Comparison of ENCODE assay signal across 7 cellular contexts in genomic region chr1:43171312-43171875, GRCh38. TPM values are rescaled to one million over a fixed set of nuclear protein-coding genes. Genes with fewer than 3 reads are reported as not detected.
DNase-seq lines count a peak whose midpoint lies in the region; ATAC-seq and TF ChIP-seq lines count a peak whose summit lies in the region.

No MANE protein-coding gene starts in this region.

- H3K9me3 Mint-ChIP-seq in GM23338 = no peaks in the 10 kb centered on the region; the same call in 1 of the 3 replicates

- peaks cover 2% of the 10 kb centered on the region; the same call in 1 of the 2 replicates for H4K20me1 ChIP-seq in GM23338 (replicated peaks; ENCODE audit: insufficient read depth)

- H3K9me3 ChIP-seq in Panc1 (ENCODE audit: control insufficient read depth, insufficient read depth, low read depth, low read length) (no peaks in the 10 kb centered on the region), esophagus squamous epithelium (no peaks in the 10 kb centered on the region)

- no peak for DNase-seq in GM23338 (ENCODE audit: low spot score)
- no peak for DNase-seq in Panc1 (ENCODE audit: low read depth, low spot score)
- DNase-seq in esophagus squamous epithelium (lab: John Stamatoyannopoulos, UW) = no peak
- peak; percentile 2 for DNase-seq in pons (ENCODE audit: low spot score)
- no peak for DNase-seq in SIG-M5 treated with dmso at 0.1 percent for 504 hours (lab: John Stamatoyannopoulos, UW; ENCODE audit: unreplicated experiment)
- DNase-seq in NK-92 treated with Interleukin-12 subunit alpha and Interleukin-12 subunit beta, amount 100 ng/mL, for 24 hours (lab: John Stamatoyannopoulos, UW) = no peak

- H3K27me3 ChIP-seq in GM23338 (ENCODE audit: insufficient read depth) (peaks cover 12% of the 10 kb centered on the region; the same call in 1 of the 2 replicates), Panc1 (ENCODE audit: control insufficient read depth, insufficient read depth, low read length) (no peaks in the 10 kb centered on the region), esophagus squamous epithelium (peaks cover 0 to 19% (median 0%) of the 10 kb centered on the region in 4 donors)

- peak overlapping the region; percentile 96 for H3K4me3 Mint-ChIP-seq in GM23338

- ATAC-seq in GM23338 (peak; percentile 49), Panc1 (no peak), HG02763 (IDR thresholded peaks at IDR 0.05; ENCODE audit: unreplicated experiment) (no peak)

- TF ChIP-seq POLR2A in esophagus squamous epithelium (IDR thresholded peaks at IDR 0.05) = no peak

- H3K4me3 ChIP-seq in GM23338 = peak overlapping the region; percentile 97
- H3K4me3 ChIP-seq in Panc1 (ENCODE audit: low read depth in 2 of 2, low read length in 2 of 2) = peak overlapping the region; percentile 91 to 94
- peak overlapping the region; percentile 84 to 96 (median 90) for H3K4me3 ChIP-seq in esophagus squamous epithelium

- in situ Hi-C loops in Panc1 (cut with HindIII; ENCODE audit: low pct_unique_long_range_greater_than_20kb, low sequenced_read_pairs) = no loop called here

- H3K9me2 ChIP-seq in GM23338 (ENCODE audit: insufficient read depth) = no peaks in the 10 kb centered on the region

- CTCF ChIA-PET in Panc1 (lab: Charles Lee) = interaction anchor here (0.7 to 1.2 kb wide), 2 partner anchors 56 to 98 kb away, joined by 3 to 4 read pairs; no protein-coding TSS in a partner anchor

- H3K27me3 Mint-ChIP-seq in GM23338 (ENCODE audit: insufficient read depth, low read depth, poor library complexity) = peaks cover 2% of the 10 kb centered on the region

- H2AFZ ChIP-seq in GM23338 = peak overlapping the region; percentile 96; the same call in 1 of the 2 replicates

- peaks cover 44% of the 10 kb centered on the region for H3K36me3 Mint-ChIP-seq in GM23338 (ENCODE audit: low read depth)

- TSS peak; percentile 86 for BruUV-seq in Panc1 (replicated peaks; lab: Mats Ljungman, UMichigan)

- H3K36me3 ChIP-seq in GM23338 (ENCODE audit: insufficient read depth) = peaks cover 36% of the 10 kb centered on the region
- peaks cover 21% of the 10 kb centered on the region for H3K36me3 ChIP-seq in Panc1 (ENCODE audit: control insufficient read depth, insufficient read depth, low read length)
- peaks cover 8 to 45% (median 12%) of the 10 kb centered on the region in 3 donors for H3K36me3 ChIP-seq in esophagus squamous epithelium

- H3K4me1 ChIP-seq in GM23338 (ENCODE audit: insufficient read depth) = peaks cover 10% of the 10 kb centered on the region; the same call in 1 of the 2 replicates
- H3K4me1 ChIP-seq in Panc1 (ENCODE audit: control insufficient read depth, insufficient read depth, low read length) = peaks cover 10% of the 10 kb centered on the region; the same call in 1 of the 2 replicates
- peaks cover 0 to 22% (median 6%) of the 10 kb centered on the region in 3 donors for H3K4me1 ChIP-seq in esophagus squamous epithelium

- H3K79me2 ChIP-seq in GM23338 (replicated peaks; ENCODE audit: insufficient read depth) = peaks cover 41% of the 10 kb centered on the region

- no peak for TF ChIP-seq CTCF in GM23338 (conservative IDR thresholded peaks at IDR 0.05; ENCODE audit: low read depth in 2 of 2)
- TF ChIP-seq CTCF in Panc1 (IDR thresholded peaks at IDR 0.05) = no peak
- TF ChIP-seq CTCF in esophagus squamous epithelium (IDR thresholded peaks at IDR 0.05) = no peak

- H3K4me1 Mint-ChIP-seq in GM23338 = peaks cover 6% of the 10 kb centered on the region

- H3K27ac Mint-ChIP-seq in GM23338 = peak overlapping the region; percentile 0; the same call in 1 of the 2 replicates

- intact Hi-C loops in Panc1 (cut with micrococcal nuclease; ENCODE audit: unreplicated experiment) (no loop called here), esophagus squamous epithelium (cut with DNase I) (no loop called here)

- POLR2A ChIA-PET in Panc1 (lab: Charles Lee) = interaction anchor here (0.6 to 1.2 kb wide), 2 partner anchors 9 to 227 kb away, joined by 3 to 7 read pairs; no protein-coding TSS in a partner anchor

- H3K4me2 ChIP-seq in GM23338 = peak overlapping the region; percentile 96

- 18 to 32% methylated on average over 10 to 13 of the region's 17 CpGs for WGBS in esophagus squamous epithelium, 2 donors

- H3F3A ChIP-seq in GM23338 (replicated peaks; ENCODE audit: low read depth) = no peaks in the 10 kb centered on the region; the same call in 1 of the 2 replicates

- H3K27ac ChIP-seq in GM23338 (ENCODE audit: low read depth) (no peak overlapping the region), Panc1 (ENCODE audit: low read length) (peak overlapping the region; percentile 88), esophagus squamous epithelium (peak overlapping the region; percentile 24 to 83 (median 78))

TF ChIP-seq in GM23338, 12 proteins besides CTCF, POLR2A, EP300 and RAD21 (continues in another document):
- TF ChIP-seq ZNF114 (CRISPR knock-in tag; IDR thresholded peaks at IDR 0.05) (no peak), JUNB (IDR thresholded peaks at IDR 0.05; ENCODE audit: unreplicated experiment) (no peak), REST (IDR thresholded peaks at IDR 0.05; ENCODE audit: unreplicated experiment) (no peak), EZH2 (IDR thresholded peaks at IDR 0.05; ENCODE audit: low read depth, unreplicated experiment) (no peak), STAT1 (IDR thresholded peaks at IDR 0.05; ENCODE audit: unreplicated experiment) (no peak), EZH2phosphoT487 (IDR thresholded peaks at IDR 0.05; ENCODE audit: unreplicated experiment) (no peak), NANOG (IDR thresholded peaks at IDR 0.05; ENCODE audit: borderline replicate concordance) (no peak)

RNA-seq across cellular contexts. Expression of gene EBNA1BP2, which starts 0.7 kb away (rescaled TPM):
- 116 and 130 TPM in 2 replicates for total RNA-seq in GM23338 (2014; rRNA removed; shearing (Covaris generic))
- polyA plus RNA-seq in GM23338 (2016; fragmentation: Nextera tagmentation; extraction: Ambion mirVana) = 226 and 249 TPM in 2 replicates
- 144 TPM for total RNA-seq in Panc1 (2021; ENCODE audit: unreplicated experiment)
- 118 TPM for polyA plus RNA-seq in Panc1 (2012; ENCODE audit: insufficient read length)
- 10 to 100 TPM; 44.4 to 99.3 (median 60.7) TPM for total RNA-seq in esophagus squamous epithelium

RNA-seq across cellular contexts. Expression of gene CFAP57, which starts 0.7 kb away (rescaled TPM):
- 0.38 and 1.6 TPM in 2 replicates for total RNA-seq in GM23338 (2014; rRNA removed; shearing (Covaris generic))
- 0.37 and 0.45 TPM in 2 replicates for polyA plus RNA-seq in GM23338 (2016; fragmentation: Nextera tagmentation; extraction: Ambion mirVana)
- total RNA-seq in Panc1 (2021; ENCODE audit: unreplicated experiment) (0.69 TPM), esophagus squamous epithelium (not detected)
- 0.46 TPM for polyA plus RNA-seq in Panc1 (2012; ENCODE audit: insufficient read length)
